ENCODE assay signal across 7 cellular contexts in genomic region chr6:63636516-63636968, GRCh38. TPM values are rescaled to one million over a fixed set of nuclear protein-coding genes. Genes with fewer than 3 reads are reported as not detected.
A peak's percentile ranks its signal among the peaks of the same experiment; 100 is the strongest.
DNase-seq lines count a peak whose midpoint lies in the region; ATAC-seq lines count a peak whose summit lies in the region.

No MANE protein-coding gene starts in this region.

- peak overlapping the region; percentile 93 for H3K4me3 Mint-ChIP-seq in activated CD8-positive, alpha-beta memory T cell treated with anti-CD3 and anti-CD28 coated beads, Interleukin-2, amount 10 ng/mL, durations not matched to agents 7 days and 5 days

- H3K9ac ChIP-seq in mucosa of stomach (ENCODE audit: low read length) = peak overlapping the region; percentile 97

- H3K27ac ChIP-seq in epithelial cell of prostate = peak overlapping the region; percentile 71

- H3K4me1 Mint-ChIP-seq in activated CD8-positive, alpha-beta memory T cell treated with anti-CD3 and anti-CD28 coated beads, Interleukin-2, amount 10 ng/mL, durations not matched to agents 7 days and 5 days = peaks cover 48% of the 10 kb centered on the region

- H3K9me3 ChIP-seq in mucosa of stomach (ENCODE audit: control insufficient read depth, low read length) = no peaks in the 10 kb centered on the region

- H3K9me3 Mint-ChIP-seq in activated CD8-positive, alpha-beta memory T cell treated with anti-CD3 and anti-CD28 coated beads, Interleukin-2, amount 10 ng/mL, durations not matched to agents 7 days and 5 days (ENCODE audit: low read depth) = no peaks in the 10 kb centered on the region

- CTCF ChIA-PET in activated CD8-positive, alpha-beta memory T cell treated with anti-CD3 and anti-CD28 coated beads, Interleukin-2, amount 10 ng/mL, durations not matched to agents 7 days and 5 days (lab: Charles Lee) = interaction anchor here (2.3 kb wide), 1 partner anchor 39 kb away, joined by 8 read pairs; no protein-coding TSS in a partner anchor

- no peaks in the 10 kb centered on the region for H3K27me3 ChIP-seq in mucosa of stomach (ENCODE audit: control insufficient read depth, insufficient read depth, low read length)

- H3K36me3 ChIP-seq in mucosa of stomach (ENCODE audit: control insufficient read depth, insufficient read depth, low read length) = no peaks in the 10 kb centered on the region

- peak overlapping the region; percentile 84 for H3K4me3 ChIP-seq in mucosa of stomach (ENCODE audit: low read length)

- H3K27ac Mint-ChIP-seq in activated CD8-positive, alpha-beta memory T cell treated with anti-CD3 and anti-CD28 coated beads, Interleukin-2, amount 10 ng/mL, durations not matched to agents 7 days and 5 days = peak overlapping the region; percentile 94

- DNase-seq in NCI-H526 (lab: John Stamatoyannopoulos, UW) (peak; percentile 32 to 70), epithelial cell of prostate (ENCODE audit: low read depth, low spot score) (no peak)
- DNase-seq in activated CD8-positive, alpha-beta memory T cell treated with anti-CD3 and anti-CD28 coated beads, Interleukin-2, amount 10 ng/mL, durations not matched to agents 7 days and 5 days = peak; percentile 77
- peak; percentile 74 for DNase-seq in stimulated activated CD8-positive, alpha-beta memory T cell treated with anti-CD3 and anti-CD28 coated beads, Interleukin-4, amount 100 ng/mL, for 48 hours

- ATAC-seq in GM18867 (IDR thresholded peaks at IDR 0.05; ENCODE audit: unreplicated experiment) (peak; percentile 11), HG03095 (IDR thresholded peaks at IDR 0.05; ENCODE audit: unreplicated experiment) (peak; percentile 10)
- ATAC-seq in activated CD8-positive, alpha-beta memory T cell treated with anti-CD3 and anti-CD28 coated beads, Interleukin-2, amount 10 ng/mL, durations not matched to agents 7 days and 5 days = peak; percentile 11

- H3K27me3 Mint-ChIP-seq in activated CD8-positive, alpha-beta memory T cell treated with anti-CD3 and anti-CD28 coated beads, Interleukin-2, amount 10 ng/mL, durations not matched to agents 7 days and 5 days = no peaks in the 10 kb centered on the region

- H3K36me3 Mint-ChIP-seq in activated CD8-positive, alpha-beta memory T cell treated with anti-CD3 and anti-CD28 coated beads, Interleukin-2, amount 10 ng/mL, durations not matched to agents 7 days and 5 days = peaks cover 8% of the 10 kb centered on the region

- H3K4me1 ChIP-seq in mucosa of stomach (ENCODE audit: control insufficient read depth, insufficient read depth, low read length) = peaks cover 15% of the 10 kb centered on the region

RNA-seq across cellular contexts. Expression of gene PHF3, which starts 0.9 kb away (rescaled TPM):
- 10 to 100 TPM; 48.1 to 48.2 TPM for total RNA-seq in activated CD8-positive, alpha-beta memory T cell treated with anti-CD3 and anti-CD28 coated beads, Interleukin-2, amount 10 ng/mL, durations not matched to agents 7 days and 5 days
